ENCODE assay signal across 9 cellular contexts in genomic region chr4:128879971-128880370, GRCh38.
"Had no signal": no experiment of that assay in that cellular context is flagged by ENCODE, and none has a peak within 500 bp of the region (broad histone marks: within the 10 kb centered on the region; RNA-seq: fewer than 3 reads in every experiment).

No MANE protein-coding gene starts in this region.

- H3K9ac ChIP-seq: GM23248 had no signal

- H3K4me1 ChIP-seq: HAP-1 had no signal

- H2AFZ ChIP-seq: GM23248 had no signal

- H3K27ac ChIP-seq: GM23248, HL-60 had no signal

- H3K4me3 ChIP-seq: GM23248, HAP-1 had no signal

- FAIRE-seq: HepG2 had no signal

- ATAC-seq: HCT116, HepG2 had no signal

- H3K9me3 ChIP-seq: HAP-1 had no signal

- DNase-seq: GM23248, GOT3, H7, HFFc6, KBM-7 had no signal
